ENCODE assay signal across 14 cellular contexts in genomic region chr9:32703635-32704034, GRCh38.
DNase-seq lines count a peak whose midpoint lies in the region; ATAC-seq and TF ChIP-seq lines count a peak whose summit lies in the region.
"Had no signal": no experiment of that assay in that cellular context is flagged by ENCODE, and none has a peak within 500 bp of the region (broad histone marks: within the 10 kb centered on the region; RNA-seq: fewer than 3 reads in every experiment).

No MANE protein-coding gene starts in this region.

- H3K27ac ChIP-seq in OCI-LY7 (ENCODE audit: low read depth, low read length, poor library complexity, severe bottlenecking), result no peak overlapping the region
- H3K27ac ChIP-seq: lower lobe of right lung, neutrophil, vagina had no signal

- BruUV-seq in OCI-LY7 (replicated peaks; lab: Mats Ljungman, UMichigan), result no TSS peak

- POLR2A ChIA-PET in AG04449 (lab: Yijun Ruan, JAX), result no interaction called here
- POLR2A ChIA-PET in OCI-LY7 (lab: Charles Lee), result no interaction called here

- H3K79me2 ChIP-seq in OCI-LY7 (ENCODE audit: insufficient read depth, low read depth, low read length), result no peaks in the 10 kb centered on the region

- TF ChIP-seq CTCF in AG04449 (IDR thresholded peaks at IDR 0.05; ENCODE audit: insufficient read depth, low read length, missing control alignments), result peak; percentile 46
- peak; percentile 15; the same call in 1 of the 2 replicates for TF ChIP-seq CTCF in GM12875 (IDR thresholded peaks at IDR 0.05; ENCODE audit: borderline replicate concordance, insufficient read depth, low read depth, low read length)
- TF ChIP-seq CTCF in OCI-LY7 (conservative IDR thresholded peaks at IDR 0.05; ENCODE audit: low read length), result peak; percentile 61
- TF ChIP-seq CTCF in epithelial cell of proximal tubule (conservative IDR thresholded peaks at IDR 0.05; ENCODE audit: low read depth, low read length), result peak; percentile 69
- TF ChIP-seq CTCF in GM13976 (IDR thresholded peaks at IDR 0.05; ENCODE audit: borderline replicate concordance, control extremely low read depth, extremely low read depth, insufficient read depth, missing control alignments), result no peak

- H3K36me3 ChIP-seq in OCI-LY7 (ENCODE audit: insufficient read depth, low read length), result no peaks in the 10 kb centered on the region
- H3K36me3 ChIP-seq: lower lobe of right lung, neutrophil, vagina had no signal

- H2AFZ ChIP-seq in OCI-LY7 (ENCODE audit: low read length), result no peak overlapping the region

- no peaks in the 10 kb centered on the region for H4K20me1 ChIP-seq in OCI-LY7 (ENCODE audit: insufficient read depth, low read length)

- in situ Hi-C loops in GM13976 (cut with MboI; ENCODE audit: low sequenced_read_pairs, unreplicated experiment), result loop anchor here (10.0 kb wide), 1 partner anchor 319 kb away; the partner anchor contains the start of gene ACO1

- H3K9me3 ChIP-seq in OCI-LY7 (ENCODE audit: low read length), result no peaks in the 10 kb centered on the region
- H3K9me3 ChIP-seq: lower lobe of right lung, neutrophil, vagina had no signal

- ATAC-seq in GM21723 (IDR thresholded peaks at IDR 0.05; ENCODE audit: unreplicated experiment) (no peak), HG02852 (IDR thresholded peaks at IDR 0.05; ENCODE audit: unreplicated experiment) (no peak)
- ATAC-seq: lower lobe of right lung had no signal

- H3K9me2 ChIP-seq in OCI-LY7 (ENCODE audit: insufficient read depth, low read length), result no peaks in the 10 kb centered on the region

- no peak overlapping the region for H3K4me3 ChIP-seq in AG04449 (ENCODE audit: low read depth, low read length)
- H3K4me3 ChIP-seq in GM12875 (ENCODE audit: low read depth, low read length), result no peak overlapping the region
- H3K4me3 ChIP-seq in OCI-LY7 (ENCODE audit: low read depth, low read length, poor library complexity, severe bottlenecking), result no peak overlapping the region
- H3K4me3 ChIP-seq in epithelial cell of proximal tubule (ENCODE audit: low read depth, low read length), result no peak overlapping the region
- H3K4me3 ChIP-seq: lower lobe of right lung, vagina had no signal

- H3K4me2 ChIP-seq in OCI-LY7 (ENCODE audit: low read length), result no peak overlapping the region

- DNase-seq in AG04449 (ENCODE audit: low read depth, low spot score) (no peak), OCI-LY7 (ENCODE audit: low spot score) (peak; percentile 33), epithelial cell of proximal tubule (ENCODE audit: low read depth) (no peak), GM13976 (ENCODE audit: low spot score) (no peak), NCI-H1930 (lab: John Stamatoyannopoulos, UW) (no peak)
- DNase-seq: CD4-positive, alpha-beta T cell; head of caudate nucleus; lower lobe of right lung; NCI-H1105 had no signal

- no peaks in the 10 kb centered on the region for H3K4me1 ChIP-seq in OCI-LY7 (ENCODE audit: insufficient read depth, low read length, poor library complexity, severe bottlenecking)
- H3K4me1 ChIP-seq: lower lobe of right lung, vagina had no signal

- CTCF ChIA-PET in AG04449 (lab: Yijun Ruan, JAX), result interaction anchor here (0.7 to 4.7 kb wide), 5 partner anchors 29 to 325 kb away, joined by 3 to 26 read pairs (median 5); no protein-coding TSS in a partner anchor
- CTCF ChIA-PET in OCI-LY7 (lab: Charles Lee; ENCODE audit: unreplicated experiment), result no interaction called here

- intact Hi-C loops in OCI-LY7 (cut with micrococcal nuclease; ENCODE audit: unreplicated experiment), result loop anchor here (2.0 to 10.0 kb wide), 3 partner anchors 115 to 329 kb away; no protein-coding TSS in a partner anchor
